ENCODE assay signal across 8 cellular contexts in genomic region chr6:49549691-49550412, GRCh38. TPM values are rescaled to one million over a fixed set of nuclear protein-coding genes. Genes with fewer than 3 reads are reported as not detected.
DNase-seq lines count a peak whose midpoint lies in the region; ATAC-seq and TF ChIP-seq lines count a peak whose summit lies in the region.

No MANE protein-coding gene starts in this region.

- DNase-seq in BJ (ENCODE audit: low read depth) (no peak), RWPE1 (ENCODE audit: low spot score) (no peak), ovary (no peak), SKM-1 (lab: John Stamatoyannopoulos, UW; ENCODE audit: unreplicated experiment) (no peak)

- TF ChIP-seq POLR2A in ovary (IDR thresholded peaks at IDR 0.05), result no peak

- H3K27ac ChIP-seq in RWPE1, result peak overlapping the region; percentile 93
- no peak overlapping the region for H3K27ac ChIP-seq in esophagus (ENCODE audit: low read depth in 2 of 2, low read length in 1 of 2)
- no peak overlapping the region for H3K27ac ChIP-seq in ovary

- TF ChIP-seq EP300 in ovary (IDR thresholded peaks at IDR 0.05), result no peak

- TF ChIP-seq CTCF in BJ (IDR thresholded peaks at IDR 0.05; ENCODE audit: insufficient read depth, low read depth, low read length) (no peak), RWPE1 (conservative IDR thresholded peaks at IDR 0.05; ENCODE audit: low read depth) (no peak), ovary (IDR thresholded peaks at IDR 0.05) (no peak)

- CTCF ChIA-PET in BJ (lab: Yijun Ruan, JAX), result interaction anchor here (0.8 to 1.3 kb wide), 3 partner anchors 10 to 57 kb away, joined by 3 to 5 read pairs (median 3); no protein-coding TSS in a partner anchor
- CTCF ChIA-PET in RWPE1 (lab: Yijun Ruan, JAX), result interaction anchor here (0.6 to 2.9 kb wide), 7 partner anchors 8 to 1407 kb away, joined by 3 to 18 read pairs (median 3); no protein-coding TSS in a partner anchor

- H3K36me3 ChIP-seq in BJ (ENCODE audit: control insufficient read depth, insufficient read depth, low read length) (no peaks in the 10 kb centered on the region), esophagus (ENCODE audit: control insufficient read depth in 2 of 2, insufficient read depth in 2 of 2, low read length in 1 of 2) (no peaks in the 10 kb centered on the region), ovary (no peaks in the 10 kb centered on the region)

- H3K9me3 ChIP-seq in esophagus (ENCODE audit: control insufficient read depth in 2 of 2, insufficient read depth in 1 of 2, low read depth in 1 of 2, low read length in 1 of 2) (no peaks in the 10 kb centered on the region), ovary (no peaks in the 10 kb centered on the region)

- H3K27me3 ChIP-seq in BJ (ENCODE audit: control insufficient read depth, insufficient read depth, low read length) (peaks cover 3% of the 10 kb centered on the region), esophagus (ENCODE audit: control insufficient read depth in 1 of 2, insufficient read depth in 2 of 2, low read length in 2 of 2) (no peaks in the 10 kb centered on the region), ovary (no peaks in the 10 kb centered on the region)

- no peak for ATAC-seq in GM21423 (IDR thresholded peaks at IDR 0.05; ENCODE audit: unreplicated experiment)
- no peak for ATAC-seq in GM18868 (IDR thresholded peaks at IDR 0.05; ENCODE audit: unreplicated experiment)
- no peak for ATAC-seq in GM21360 (IDR thresholded peaks at IDR 0.05; ENCODE audit: unreplicated experiment)

- H3K4me1 ChIP-seq in esophagus (ENCODE audit: control insufficient read depth in 2 of 2, insufficient read depth in 2 of 2, low read length in 1 of 2) (peaks cover 4 to 5% of the 10 kb centered on the region in 2 donors), ovary (ENCODE audit: insufficient read depth) (no peaks in the 10 kb centered on the region)

- WGBS in esophagus, 2 donors, result 56 to 57% methylated on average over 16 of the region's 16 CpGs
- 48 to 52% (median 51%) methylated on average over 15 to 16 of the region's 16 CpGs for WGBS in ovary, 3 donors

- peak overlapping the region; percentile 38 for H3K4me3 ChIP-seq in BJ (ENCODE audit: low read depth, low read length)
- peak overlapping the region; percentile 61 to 83 for H3K4me3 ChIP-seq in esophagus (ENCODE audit: low read depth in 1 of 2, low read length in 2 of 2)
- H3K4me3 ChIP-seq in ovary, result peak overlapping the region; percentile 32

- POLR2A ChIA-PET in BJ (lab: Charles Lee), result no interaction called here
- POLR2A ChIA-PET in RWPE1 (lab: Yijun Ruan, JAX; ENCODE audit: low non-redundant PET), result no interaction called here

- intact Hi-C loops in ovary (cut with DNase I), result no loop called here

RNA-seq across cellular contexts. Expression of gene C6orf141, which starts 0.6 kb away (rescaled TPM):
- polyA plus RNA-seq in BJ (2011; rRNA removed) (0.22 and 0.32 TPM in 2 replicates), esophagus (1 to 10 TPM; 4.9 to 9.7 TPM), ovary (1 to 10 TPM; 2.8 to 5.2 TPM)
- 0.09 TPM in 1 of 2 replicates, not detected in the other for polyA minus RNA-seq in BJ (2011; rRNA and poly(A)+ RNA removed)
- 1 to 10 TPM in 4 of 7 donors, under 1 TPM in 2, not detected in 1; 0.40 to 5.2 (median 1.2) TPM for total RNA-seq in ovary

RNA-seq across cellular contexts. Expression of gene GLYATL3, which starts 50.1 kb away (rescaled TPM):
- not detected in 2 replicates for polyA plus RNA-seq in BJ (2011; rRNA removed)
- polyA minus RNA-seq in BJ (2011; rRNA and poly(A)+ RNA removed), result not detected in 2 replicates
- not detected for polyA plus RNA-seq in esophagus
- not detected for total RNA-seq in ovary
- not detected for polyA plus RNA-seq in ovary
